Comparison of ENCODE assay signal across 14 cellular contexts in the genomic region with DNA sequence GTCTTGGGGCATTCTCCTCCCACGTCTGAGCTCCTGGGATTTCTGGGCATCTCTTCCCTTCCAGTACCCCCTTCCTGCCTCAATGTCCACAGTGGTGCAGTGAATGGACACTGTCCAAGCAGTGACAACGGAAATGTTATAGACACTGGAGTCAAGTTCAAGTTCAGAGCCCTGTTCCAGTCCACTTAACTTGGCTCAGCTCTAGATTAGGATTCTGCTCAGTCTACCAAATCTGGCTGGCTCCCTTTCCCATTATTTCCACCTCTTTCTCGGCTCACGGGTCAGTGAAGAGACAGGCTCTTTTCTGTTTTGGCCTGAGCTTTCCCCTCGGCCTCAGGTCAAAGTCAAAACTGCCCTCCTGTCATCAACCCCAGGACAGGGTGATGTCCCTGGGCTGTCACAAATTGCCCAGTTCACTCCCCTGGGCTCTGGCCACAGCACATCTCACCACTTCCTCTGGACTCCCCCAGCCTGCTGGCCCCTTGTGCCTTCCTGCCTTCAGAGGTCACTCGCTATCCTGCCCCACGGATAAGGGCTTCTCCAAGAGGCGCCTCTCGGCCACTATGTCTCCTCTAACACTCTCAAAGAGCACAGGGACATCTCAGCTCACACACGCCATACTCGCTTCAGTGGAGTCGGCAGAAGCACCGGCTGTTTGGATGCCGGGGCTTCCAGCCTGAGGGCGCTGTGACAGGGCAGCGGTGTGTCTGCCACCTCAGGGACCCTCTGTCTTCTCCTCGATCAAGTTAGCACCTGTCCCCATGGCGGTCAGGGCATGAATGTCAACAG.
"Had no signal": no experiment of that assay in that cellular context is flagged by ENCODE, and none has a peak within 500 bp of the region (broad histone marks: within the 10 kb centered on the region; RNA-seq: fewer than 3 reads in every experiment).

No MANE protein-coding gene starts in this region.

- H3K36me3 ChIP-seq: adrenal gland had no signal

- H3K4me1 Mint-ChIP-seq: memory B cell had no signal

- H3K27me3 ChIP-seq: adrenal gland, dorsolateral prefrontal cortex, gastroesophageal sphincter, left lung had no signal

- FAIRE-seq: endometrium, islet of Langerhans, small intestine had no signal

- H3K4me3 Mint-ChIP-seq: activated naive CD4-positive, alpha-beta T cell treated with anti-CD3 and anti-CD28 coated beads, Interleukin-2, amount 10 ng/mL, durations not matched to agents 7 days and 5 days; memory B cell; naive thymus-derived CD4-positive, alpha-beta T cell had no signal

- H3K36me3 Mint-ChIP-seq: activated naive CD4-positive, alpha-beta T cell treated with anti-CD3 and anti-CD28 coated beads, Interleukin-2, amount 10 ng/mL, durations not matched to agents 7 days and 5 days; memory B cell had no signal

- H3K9me3 ChIP-seq: adrenal gland, gastroesophageal sphincter, left lung, mucosa of descending colon, thoracic aorta had no signal

- H3K27ac Mint-ChIP-seq: activated naive CD4-positive, alpha-beta T cell treated with anti-CD3 and anti-CD28 coated beads, Interleukin-2, amount 10 ng/mL, durations not matched to agents 7 days and 5 days; memory B cell had no signal

- H3K4me3 ChIP-seq: adrenal gland, dorsolateral prefrontal cortex, gastroesophageal sphincter, left lung, mucosa of descending colon, thoracic aorta had no signal

- ATAC-seq: gastroesophageal sphincter; left lung; naive thymus-derived CD4-positive, alpha-beta T cell had no signal

- H3K4me1 ChIP-seq: adrenal gland, gastroesophageal sphincter had no signal

- H3K9me3 Mint-ChIP-seq: activated naive CD4-positive, alpha-beta T cell treated with anti-CD3 and anti-CD28 coated beads, Interleukin-2, amount 10 ng/mL, durations not matched to agents 7 days and 5 days; memory B cell; naive thymus-derived CD4-positive, alpha-beta T cell had no signal

- H3K27me3 Mint-ChIP-seq: activated naive CD4-positive, alpha-beta T cell treated with anti-CD3 and anti-CD28 coated beads, Interleukin-2, amount 10 ng/mL, durations not matched to agents 7 days and 5 days; memory B cell; naive thymus-derived CD4-positive, alpha-beta T cell had no signal

- DNase-seq: activated CD4-positive, alpha-beta T cell treated with anti-CD3 and anti-CD28 coated beads, Interleukin-2, amount 50 U/mL, for 1 hour; activated naive CD4-positive, alpha-beta T cell treated with anti-CD3 and anti-CD28 coated beads, Interleukin-2, amount 10 ng/mL, durations not matched to agents 7 days and 5 days; adrenal gland; dorsolateral prefrontal cortex; naive thymus-derived CD4-positive, alpha-beta T cell; T-helper 2 cell had no signal

- H3K27ac ChIP-seq: adrenal gland, dorsolateral prefrontal cortex, gastroesophageal sphincter, left lung, thoracic aorta had no signal
